In the genomic region with DNA sequence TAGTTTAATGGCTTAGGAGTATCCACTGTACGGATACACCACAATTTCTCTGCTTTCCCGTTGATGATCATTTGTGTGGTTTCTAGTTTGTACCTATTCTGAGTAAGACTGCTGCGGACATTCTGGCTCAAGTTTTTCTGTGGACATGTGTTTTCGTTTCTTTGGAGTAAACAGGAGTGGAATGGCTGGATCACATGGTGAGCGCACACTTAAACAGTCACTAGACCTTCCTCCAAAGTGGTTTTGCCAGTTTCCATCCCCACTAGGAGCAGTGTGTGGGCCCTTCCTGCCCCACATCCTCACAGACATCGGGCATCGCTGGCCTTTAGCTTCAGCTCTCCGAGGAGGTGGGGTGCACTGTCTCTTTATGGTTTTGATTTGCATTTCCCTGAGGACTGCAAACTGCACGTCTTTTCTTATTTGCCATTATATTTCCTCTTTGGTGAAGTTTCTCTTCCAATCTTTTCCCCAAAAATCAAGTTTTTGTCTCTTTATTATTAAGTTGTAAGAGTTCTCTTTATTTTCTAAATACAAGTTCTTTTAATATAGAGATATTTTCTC, we compare ENCODE assay signal across 17 cellular contexts.
DNase-seq lines count a peak whose midpoint lies in the region; ATAC-seq and TF ChIP-seq lines count a peak whose summit lies in the region.
"Had no signal": no experiment of that assay in that cellular context is flagged by ENCODE, and none has a peak within 500 bp of the region (broad histone marks: within the 10 kb centered on the region; RNA-seq: fewer than 3 reads in every experiment).

No MANE protein-coding gene starts in this region.

- H3K27ac Mint-ChIP-seq in GM23338 = no peak overlapping the region
- H3K27ac Mint-ChIP-seq: T-helper 1 cell treated with Interleukin-12 subunit alpha and Interleukin-12 subunit beta and Interleukin-4 antibody, amounts not matched to agents 30 μg/mL and 1 μg/mL, for 36 hours had no signal

- H3K4me2 ChIP-seq in SU-DHL-6 (ENCODE audit: low read depth, low read length, poor library complexity, severe bottlenecking) (peak overlapping the region; percentile 46), MM.1S (ENCODE audit: low read depth, low read length) (no peak overlapping the region), GM23338 (no peak overlapping the region)

- 93% methylated on average over 9 of the region's 9 CpGs for WGBS in thymus

- H3K27ac ChIP-seq in SU-DHL-6 (ENCODE audit: low read depth, low read length) = peak overlapping the region; percentile 58
- peak overlapping the region; percentile 36 for H3K27ac ChIP-seq in thymus (ENCODE audit: low read depth)
- no peak overlapping the region for H3K27ac ChIP-seq in MM.1S (ENCODE audit: low read length)
- no peak overlapping the region for H3K27ac ChIP-seq in GM23338 (ENCODE audit: low read depth)
- H3K27ac ChIP-seq: neutrophil had no signal

- H3K9me3 Mint-ChIP-seq in GM23338 = no peaks in the 10 kb centered on the region; the same call in 2 of the 3 replicates
- H3K9me3 Mint-ChIP-seq: T-helper 1 cell treated with Interleukin-12 subunit alpha and Interleukin-12 subunit beta and Interleukin-4 antibody, amounts not matched to agents 30 μg/mL and 1 μg/mL, for 36 hours had no signal

- no peak overlapping the region for H3K4me3 Mint-ChIP-seq in GM23338
- H3K4me3 Mint-ChIP-seq: T-helper 1 cell treated with Interleukin-12 subunit alpha and Interleukin-12 subunit beta and Interleukin-4 antibody, amounts not matched to agents 30 μg/mL and 1 μg/mL, for 36 hours had no signal

- no peaks in the 10 kb centered on the region for H3K79me2 ChIP-seq in SU-DHL-6 (ENCODE audit: insufficient read depth, low read length)
- no peaks in the 10 kb centered on the region for H3K79me2 ChIP-seq in MM.1S (ENCODE audit: low read length)
- H3K79me2 ChIP-seq in GM23338 (replicated peaks; ENCODE audit: insufficient read depth) = no peaks in the 10 kb centered on the region

- TF ChIP-seq CTCF in SU-DHL-6 (IDR thresholded peaks at IDR 0.05; ENCODE audit: insufficient read depth, low read length, poor library complexity, severe bottlenecking) (no peak), MM.1S (IDR thresholded peaks at IDR 0.05; ENCODE audit: low read length) (no peak), GM23338 (conservative IDR thresholded peaks at IDR 0.05; ENCODE audit: low read depth in 2 of 2) (no peak)

- H3K9me3 ChIP-seq in SU-DHL-6 (ENCODE audit: insufficient read depth, low read length) = no peaks in the 10 kb centered on the region
- no peaks in the 10 kb centered on the region for H3K9me3 ChIP-seq in thymus (ENCODE audit: control insufficient read depth)
- H3K9me3 ChIP-seq in MM.1S (replicated peaks; ENCODE audit: insufficient read depth, low read length) = no peaks in the 10 kb centered on the region
- H3K9me3 ChIP-seq: neutrophil, stomach had no signal

- no peaks in the 10 kb centered on the region for H3K27me3 ChIP-seq in SU-DHL-6 (ENCODE audit: low read length)
- no peaks in the 10 kb centered on the region for H3K27me3 ChIP-seq in thymus (ENCODE audit: control insufficient read depth, insufficient read depth)
- no peaks in the 10 kb centered on the region for H3K27me3 ChIP-seq in MM.1S (replicated peaks; ENCODE audit: insufficient read depth, low read length)
- no peaks in the 10 kb centered on the region for H3K27me3 ChIP-seq in GM23338 (ENCODE audit: insufficient read depth)
- H3K27me3 ChIP-seq: neutrophil, stomach had no signal

- H3K36me3 ChIP-seq in SU-DHL-6 (ENCODE audit: low read length) (no peaks in the 10 kb centered on the region), thymus (ENCODE audit: control insufficient read depth, insufficient read depth) (peaks cover 10% of the 10 kb centered on the region), MM.1S (replicated peaks; ENCODE audit: insufficient read depth, low read length) (no peaks in the 10 kb centered on the region), GM23338 (ENCODE audit: insufficient read depth) (no peaks in the 10 kb centered on the region)

- no peak overlapping the region for H3K4me3 ChIP-seq in SU-DHL-6 (ENCODE audit: insufficient read depth, low read length, poor library complexity, severe bottlenecking)
- H3K4me3 ChIP-seq in thymus (ENCODE audit: low read length) = no peak overlapping the region
- no peak overlapping the region for H3K4me3 ChIP-seq in MM.1S (ENCODE audit: low read length)
- no peak overlapping the region for H3K4me3 ChIP-seq in GM23338
- H3K4me3 ChIP-seq: K562, stomach had no signal

- peaks cover 7% of the 10 kb centered on the region for H3K27me3 Mint-ChIP-seq in GM23338 (ENCODE audit: insufficient read depth, low read depth, poor library complexity)

- no peaks in the 10 kb centered on the region for H4K20me1 ChIP-seq in SU-DHL-6 (ENCODE audit: low read depth, low read length)
- no peaks in the 10 kb centered on the region for H4K20me1 ChIP-seq in MM.1S (ENCODE audit: insufficient read depth, low read length)
- no peaks in the 10 kb centered on the region for H4K20me1 ChIP-seq in GM23338 (replicated peaks; ENCODE audit: insufficient read depth)

- H3K36me3 Mint-ChIP-seq in GM23338 (ENCODE audit: low read depth) = peaks cover 17% of the 10 kb centered on the region; the same call in 2 of the 3 replicates

- no peak overlapping the region for H3K9ac ChIP-seq in SU-DHL-6 (ENCODE audit: low read length)
- H3K9ac ChIP-seq in MM.1S (ENCODE audit: low read length) = no peak overlapping the region

- no peaks in the 10 kb centered on the region for H3K4me1 Mint-ChIP-seq in GM23338

- DNase-seq in NCI-H510A treated with DMSO at 0.1 percent for 48 hours (lab: John Stamatoyannopoulos, UW) = peak; percentile 34
- DNase-seq in NCI-H510A (lab: John Stamatoyannopoulos, UW) = no peak
- peak; percentile 44 for DNase-seq in islet precursor cell
- no peak for DNase-seq in MM.1S
- no peak for DNase-seq in NCI-H1694 treated with DMSO at 0.1 percent for 48 hours (lab: John Stamatoyannopoulos, UW)
- no peak for DNase-seq in GM23338 (ENCODE audit: low spot score)
- DNase-seq: 8988T; activated CD4-positive, CD25-positive, alpha-beta regulatory T cell; activated gamma-delta T cell treated with Interleukin-2 at 50 U/mL for 16 hours; NCI-H146; NCI-H524; stomach had no signal

- H3K9me2 ChIP-seq in SU-DHL-6 (replicated peaks; ENCODE audit: insufficient read depth, low read length) = no peaks in the 10 kb centered on the region
- no peaks in the 10 kb centered on the region for H3K9me2 ChIP-seq in MM.1S (replicated peaks; ENCODE audit: insufficient read depth, low read length)
- H3K9me2 ChIP-seq in GM23338 (ENCODE audit: insufficient read depth) = no peaks in the 10 kb centered on the region

- no peak for ATAC-seq in GM23338

- H2AFZ ChIP-seq in SU-DHL-6 (ENCODE audit: low read depth, low read length, severe bottlenecking) (no peak overlapping the region), MM.1S (ENCODE audit: low read length) (no peak overlapping the region), GM23338 (no peak overlapping the region)

- H3F3A ChIP-seq in SU-DHL-6 (ENCODE audit: insufficient read depth) (peaks cover 11% of the 10 kb centered on the region; the same call in 1 of the 2 replicates), MM.1S (ENCODE audit: insufficient read depth, low read length) (no peaks in the 10 kb centered on the region), GM23338 (replicated peaks; ENCODE audit: low read depth) (no peaks in the 10 kb centered on the region)

- no peaks in the 10 kb centered on the region for H3K4me1 ChIP-seq in thymus (ENCODE audit: control insufficient read depth, insufficient read depth, low read length)
- no peaks in the 10 kb centered on the region for H3K4me1 ChIP-seq in MM.1S (ENCODE audit: low read length)
- H3K4me1 ChIP-seq in GM23338 (ENCODE audit: insufficient read depth) = no peaks in the 10 kb centered on the region

TF ChIP-seq in GM23338, 12 proteins besides CTCF, POLR2A, EP300 and RAD21 (continues in another document):
- TF ChIP-seq, protein P1, sequence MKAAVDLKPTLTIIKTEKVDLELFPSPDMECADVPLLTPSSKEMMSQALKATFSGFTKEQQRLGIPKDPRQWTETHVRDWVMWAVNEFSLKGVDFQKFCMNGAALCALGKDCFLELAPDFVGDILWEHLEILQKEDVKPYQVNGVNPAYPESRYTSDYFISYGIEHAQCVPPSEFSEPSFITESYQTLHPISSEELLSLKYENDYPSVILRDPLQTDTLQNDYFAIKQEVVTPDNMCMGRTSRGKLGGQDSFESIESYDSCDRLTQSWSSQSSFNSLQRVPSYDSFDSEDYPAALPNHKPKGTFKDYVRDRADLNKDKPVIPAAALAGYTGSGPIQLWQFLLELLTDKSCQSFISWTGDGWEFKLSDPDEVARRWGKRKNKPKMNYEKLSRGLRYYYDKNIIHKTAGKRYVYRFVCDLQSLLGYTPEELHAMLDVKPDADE (IDR thresholded peaks at IDR 0.05) = no peak
- no peak for TF ChIP-seq ZNF114 (CRISPR knock-in tag; IDR thresholded peaks at IDR 0.05)
- TF ChIP-seq CREB1 (CRISPR knock-in tag; IDR thresholded peaks at IDR 0.05; ENCODE audit: low read depth) = no peak
- no peak for TF ChIP-seq STAT1 (IDR thresholded peaks at IDR 0.05; ENCODE audit: unreplicated experiment)
- no peak for TF ChIP-seq POLR2AphosphoS5 (IDR thresholded peaks at IDR 0.05; ENCODE audit: low read depth)
- no peak for TF ChIP-seq NANOG (IDR thresholded peaks at IDR 0.05; ENCODE audit: borderline replicate concordance)
- TF ChIP-seq, protein P2, sequence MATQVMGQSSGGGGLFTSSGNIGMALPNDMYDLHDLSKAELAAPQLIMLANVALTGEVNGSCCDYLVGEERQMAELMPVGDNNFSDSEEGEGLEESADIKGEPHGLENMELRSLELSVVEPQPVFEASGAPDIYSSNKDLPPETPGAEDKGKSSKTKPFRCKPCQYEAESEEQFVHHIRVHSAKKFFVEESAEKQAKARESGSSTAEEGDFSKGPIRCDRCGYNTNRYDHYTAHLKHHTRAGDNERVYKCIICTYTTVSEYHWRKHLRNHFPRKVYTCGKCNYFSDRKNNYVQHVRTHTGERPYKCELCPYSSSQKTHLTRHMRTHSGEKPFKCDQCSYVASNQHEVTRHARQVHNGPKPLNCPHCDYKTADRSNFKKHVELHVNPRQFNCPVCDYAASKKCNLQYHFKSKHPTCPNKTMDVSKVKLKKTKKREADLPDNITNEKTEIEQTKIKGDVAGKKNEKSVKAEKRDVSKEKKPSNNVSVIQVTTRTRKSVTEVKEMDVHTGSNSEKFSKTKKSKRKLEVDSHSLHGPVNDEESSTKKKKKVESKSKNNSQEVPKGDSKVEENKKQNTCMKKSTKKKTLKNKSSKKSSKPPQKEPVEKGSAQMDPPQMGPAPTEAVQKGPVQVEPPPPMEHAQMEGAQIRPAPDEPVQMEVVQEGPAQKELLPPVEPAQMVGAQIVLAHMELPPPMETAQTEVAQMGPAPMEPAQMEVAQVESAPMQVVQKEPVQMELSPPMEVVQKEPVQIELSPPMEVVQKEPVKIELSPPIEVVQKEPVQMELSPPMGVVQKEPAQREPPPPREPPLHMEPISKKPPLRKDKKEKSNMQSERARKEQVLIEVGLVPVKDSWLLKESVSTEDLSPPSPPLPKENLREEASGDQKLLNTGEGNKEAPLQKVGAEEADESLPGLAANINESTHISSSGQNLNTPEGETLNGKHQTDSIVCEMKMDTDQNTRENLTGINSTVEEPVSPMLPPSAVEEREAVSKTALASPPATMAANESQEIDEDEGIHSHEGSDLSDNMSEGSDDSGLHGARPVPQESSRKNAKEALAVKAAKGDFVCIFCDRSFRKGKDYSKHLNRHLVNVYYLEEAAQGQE (IDR thresholded peaks at IDR 0.05; ENCODE audit: unreplicated experiment) = no peak
- TF ChIP-seq JUNB (IDR thresholded peaks at IDR 0.05; ENCODE audit: unreplicated experiment) = no peak

Comparison
In these comparisons a context has a peak if more than half of its experiments do, and no peak if none do; other contexts are left out.
1. DNase-seq: peak in NCI-H510A treated with DMSO at 0.1 percent for 48 hours (single experiment) and islet precursor cell (single experiment); none in NCI-H510A (single experiment), MM.1S (single experiment), NCI-H1694 treated with DMSO at 0.1 percent for 48 hours (single experiment) and GM23338 (single experiment).
2. H3K27ac ChIP-seq: peak in SU-DHL-6 (single experiment) and thymus (single experiment); none in MM.1S (single experiment) and GM23338 (single experiment).